12 cellular contexts compared by ENCODE assay signal in genomic region chr3:18426597-18426996, GRCh38. TPM values are rescaled to one million over a fixed set of nuclear protein-coding genes. Genes with fewer than 3 reads are reported as not detected.
DNase-seq lines count a peak whose midpoint lies in the region; ATAC-seq and TF ChIP-seq lines count a peak whose summit lies in the region.
"Had no signal": no experiment of that assay in that cellular context is flagged by ENCODE, and none has a peak within 500 bp of the region (broad histone marks: within the 10 kb centered on the region; RNA-seq: fewer than 3 reads in every experiment).

No MANE protein-coding gene starts in this region.

- no peak overlapping the region for H3K23ac ChIP-seq in H9 (ENCODE audit: insufficient read length, low read depth, low read length)

- peaks cover 51% of the 10 kb centered on the region for H3K4me1 ChIP-seq in CD8-positive, alpha-beta T cell (ENCODE audit: insufficient read depth, low read length)
- peaks cover 2% of the 10 kb centered on the region; the same call in 1 of the 2 replicates for H3K4me1 ChIP-seq in H9 (ENCODE audit: insufficient read depth, low read length)

- H3K4ac ChIP-seq in H9 (ENCODE audit: low read depth, low read length): no peak overlapping the region

- H3K14ac ChIP-seq in H9 (ENCODE audit: insufficient read depth, low read length): no peak overlapping the region

- POLR2A ChIA-PET in CD8-positive, alpha-beta T cell (lab: Charles Lee): interaction anchor here (2.5 kb wide), 1 partner anchor 12 kb away, joined by 7 read pairs; no protein-coding TSS in a partner anchor

- H3K79me2 ChIP-seq in H9 (ENCODE audit: insufficient read depth, low read length): peaks cover 1% of the 10 kb centered on the region; the same call in 1 of the 2 replicates

- peak overlapping the region; percentile 91 for H3K4me3 Mint-ChIP-seq in CD8-positive, alpha-beta T cell
- H3K4me3 Mint-ChIP-seq in H9 (peak overlapping the region; percentile 88 to 98), nephron (peak overlapping the region; percentile 46 to 66 (median 50))
- H3K4me3 Mint-ChIP-seq in activated naive CD8-positive, alpha-beta T cell treated with anti-CD3 and anti-CD28 coated beads, Interleukin-2, amount 50 U/mL, for 24 hours: peak overlapping the region; percentile 87

- H3K56ac ChIP-seq in H9 (ENCODE audit: insufficient read length, low read depth, low read length): no peak overlapping the region

- H4K20me1 ChIP-seq in H9 (ENCODE audit: control insufficient read depth, insufficient read depth, insufficient read length): no peaks in the 10 kb centered on the region

- DNase-seq in CD8-positive, alpha-beta T cell: no peak
- DNase-seq in H9 (no peak), posterior vena cava (ENCODE audit: low spot score) (no peak), amniotic stem cell (lab: John Stamatoyannopoulos, UW) (no peak), HUDEP-2 (lab: John Stamatoyannopoulos, UW; ENCODE audit: unreplicated experiment in 76 of 76) (no peak)
- DNase-seq in activated naive CD8-positive, alpha-beta T cell treated with anti-CD3 and anti-CD28 coated beads, Interleukin-2, amount 50 U/mL, for 24 hours: no peak
- DNase-seq in NK-92 treated with Interleukin-12 subunit alpha and Interleukin-12 subunit beta, amount 100 ng/mL, for 24 hours (lab: John Stamatoyannopoulos, UW): no peak
- DNase-seq: midbrain, Right ventricle myocardium superior had no signal

- intact Hi-C loops in CD8-positive, alpha-beta T cell (cut with DNase I, micrococcal nuclease): loop anchor here in 1 of 2 experiments (1.0 to 10.0 kb wide), 3 partner anchors 13 to 682 kb away; partner anchors contain the start of gene TBC1D5
- intact Hi-C loops in posterior vena cava (cut with DNase I): no loop called here

- H2BK120ac ChIP-seq in H9 (ENCODE audit: low read depth, low read length, poor library complexity, severe bottlenecking): no peak overlapping the region

- no peak for ATAC-seq in CD8-positive, alpha-beta T cell
- no peak for ATAC-seq in activated naive CD8-positive, alpha-beta T cell treated with anti-CD3 and anti-CD28 coated beads, Interleukin-2, amount 50 U/mL, for 24 hours
- ATAC-seq: GM12878 had no signal

- no peaks in the 10 kb centered on the region for H3K9me3 Mint-ChIP-seq in CD8-positive, alpha-beta T cell
- H3K9me3 Mint-ChIP-seq in H9: no peaks in the 10 kb centered on the region; a peak in 1 of 5 replicates
- H3K9me3 Mint-ChIP-seq in activated naive CD8-positive, alpha-beta T cell treated with anti-CD3 and anti-CD28 coated beads, Interleukin-2, amount 50 U/mL, for 24 hours: no peaks in the 10 kb centered on the region
- H3K9me3 Mint-ChIP-seq in nephron: no peaks in the 10 kb centered on the region

- no peaks in the 10 kb centered on the region for H3K79me1 ChIP-seq in H9 (ENCODE audit: insufficient read depth, low read depth, low read length, poor library complexity, severe bottlenecking)

- H3K27me3 ChIP-seq in CD8-positive, alpha-beta T cell (ENCODE audit: insufficient read depth, low read length): no peaks in the 10 kb centered on the region
- H3K27me3 ChIP-seq in H9 (ENCODE audit: insufficient read depth, low read length): no peaks in the 10 kb centered on the region
- H3K27me3 ChIP-seq: ascending aorta had no signal

- H3K4me2 ChIP-seq in H9 (ENCODE audit: insufficient read depth, insufficient read length, low read length): peak overlapping the region; percentile 86

- H3T11ph ChIP-seq in H9 (ENCODE audit: low read length): no peak overlapping the region

- H2BK12ac ChIP-seq in H9 (ENCODE audit: insufficient read length, low read depth, low read length): no peak overlapping the region

- peaks cover 13% of the 10 kb centered on the region for H3K23me2 ChIP-seq in H9 (ENCODE audit: insufficient read length, low read depth, low read length, poor library complexity, severe bottlenecking)

- no peak overlapping the region for H2AFZ ChIP-seq in H9 (ENCODE audit: low read length)

- no peak overlapping the region for H2BK20ac ChIP-seq in H9 (ENCODE audit: low read depth, low read length, poor library complexity, severe bottlenecking)

- no peak overlapping the region for H3K4me3 ChIP-seq in CD8-positive, alpha-beta T cell (ENCODE audit: low read depth, low read length)
- H3K4me3 ChIP-seq: GM12878 had no signal

- no peak overlapping the region for H4K5ac ChIP-seq in H9 (ENCODE audit: insufficient read length, low read depth, low read length)

- H3K9ac ChIP-seq in H9 (ENCODE audit: extremely low read depth, insufficient read length, low read length): no peak overlapping the region

- no peaks in the 10 kb centered on the region for H3K9me3 ChIP-seq in CD8-positive, alpha-beta T cell (ENCODE audit: low read length)
- H3K9me3 ChIP-seq in H9 (ENCODE audit: control insufficient read depth, low read depth, low read length): no peaks in the 10 kb centered on the region
- H3K9me3 ChIP-seq: ascending aorta had no signal

- H3K18ac ChIP-seq in H9 (ENCODE audit: insufficient read length, low read depth, low read length): no peak overlapping the region

- H3K36me3 ChIP-seq in CD8-positive, alpha-beta T cell (ENCODE audit: insufficient read depth, low read length): no peaks in the 10 kb centered on the region
- H3K36me3 ChIP-seq: ascending aorta had no signal

- H3K4me1 Mint-ChIP-seq in CD8-positive, alpha-beta T cell (ENCODE audit: low read depth): peaks cover 76% of the 10 kb centered on the region
- H3K4me1 Mint-ChIP-seq in H9 (peaks cover 27 to 29% of the 10 kb centered on the region in 2 experiments), nephron (peaks cover 21% of the 10 kb centered on the region)
- H3K4me1 Mint-ChIP-seq in activated naive CD8-positive, alpha-beta T cell treated with anti-CD3 and anti-CD28 coated beads, Interleukin-2, amount 50 U/mL, for 24 hours: peaks cover 79% of the 10 kb centered on the region

- no peaks in the 10 kb centered on the region for H3K27me3 Mint-ChIP-seq in CD8-positive, alpha-beta T cell (ENCODE audit: low read depth)
- H3K27me3 Mint-ChIP-seq in H9 (ENCODE audit: low read depth) (no peaks in the 10 kb centered on the region), nephron (ENCODE audit: low read depth) (peaks cover 32% of the 10 kb centered on the region)
- no peaks in the 10 kb centered on the region for H3K27me3 Mint-ChIP-seq in activated naive CD8-positive, alpha-beta T cell treated with anti-CD3 and anti-CD28 coated beads, Interleukin-2, amount 50 U/mL, for 24 hours

- H2AK5ac ChIP-seq in H9 (ENCODE audit: insufficient read length, low read length): no peak overlapping the region

- H3K27ac ChIP-seq in CD8-positive, alpha-beta T cell (ENCODE audit: low read depth, low read length): peak overlapping the region; percentile 63
- no peak overlapping the region for H3K27ac ChIP-seq in H9 (ENCODE audit: insufficient read length, low read depth, low read length)

- H2BK15ac ChIP-seq in H9 (ENCODE audit: low read depth, low read length): no peak overlapping the region

- H2BK5ac ChIP-seq in H9 (ENCODE audit: insufficient read length, low read length): no peak overlapping the region

- H4K8ac ChIP-seq in H9 (replicated peaks; ENCODE audit: insufficient read length, low read depth, low read length): no peak overlapping the region

- peak overlapping the region; percentile 89 for H3K27ac Mint-ChIP-seq in CD8-positive, alpha-beta T cell
- no peak overlapping the region for H3K27ac Mint-ChIP-seq in H9
- peak overlapping the region; percentile 96 for H3K27ac Mint-ChIP-seq in activated naive CD8-positive, alpha-beta T cell treated with anti-CD3 and anti-CD28 coated beads, Interleukin-2, amount 50 U/mL, for 24 hours
- no peak overlapping the region for H3K27ac Mint-ChIP-seq in nephron

- no CpG with 5 or more reads among the region's 2 CpGs for WGBS in H9 (ENCODE audit: extremely low coverage, insufficient read length, low lambda C conversion rate)

- no peak overlapping the region for H4K91ac ChIP-seq in H9 (ENCODE audit: insufficient read length, low read depth, low read length)

- peaks cover 35% of the 10 kb centered on the region for H3K36me3 Mint-ChIP-seq in CD8-positive, alpha-beta T cell
- H3K36me3 Mint-ChIP-seq in H9 (ENCODE audit: insufficient read depth in 1 of 3, low read depth in 3 of 3) (no peaks in the 10 kb centered on the region), nephron (ENCODE audit: low read depth) (no peaks in the 10 kb centered on the region)
- H3K36me3 Mint-ChIP-seq in activated naive CD8-positive, alpha-beta T cell treated with anti-CD3 and anti-CD28 coated beads, Interleukin-2, amount 50 U/mL, for 24 hours (ENCODE audit: low read depth): peaks cover 55% of the 10 kb centered on the region

- CTCF ChIA-PET in CD8-positive, alpha-beta T cell (lab: Charles Lee): interaction anchor here (1.0 kb wide), 1 partner anchor 8 kb away, joined by 3 read pairs; no protein-coding TSS in a partner anchor

- no peak for TF ChIP-seq CTCF in CD8-positive, alpha-beta T cell (IDR thresholded peaks at IDR 0.05)
- TF ChIP-seq CTCF in H9 (conservative IDR thresholded peaks at IDR 0.05): no peak
- no peak for TF ChIP-seq CTCF in nephron (IDR thresholded peaks at IDR 0.05; ENCODE audit: unreplicated experiment in 3 of 3)

RNA-seq across cellular contexts. Expression of gene SATB1, which starts 1.5 kb away (rescaled TPM):
- 100 to 1,000 TPM; 333 to 346 TPM for total RNA-seq in CD8-positive, alpha-beta T cell
- total RNA-seq in H9 (2021): 23.4 and 30.7 TPM in 2 replicates
- 10 to 100 TPM; 10.8 to 10.9 TPM for total RNA-seq in posterior vena cava

Comparison
In these comparisons a context has a peak if more than half of its experiments do, and no peak if none do; other contexts are left out.
1. H3K27ac Mint-ChIP-seq: peak in CD8-positive, alpha-beta T cell (single experiment) and activated naive CD8-positive, alpha-beta T cell treated with anti-CD3 and anti-CD28 coated beads, Interleukin-2, amount 50 U/mL, for 24 hours (single experiment); none in H9 (0 of 3) and nephron (0 of 3).
2. RNA of gene SATB1, which starts 1.5 kb away (total RNA-seq): 333 to 346 TPM in CD8-positive, alpha-beta T cell; 23.4 to 30.7 TPM in H9 and 10.8 to 10.9 TPM in posterior vena cava; every median in the first group is over 10 times any median in the second.
3. Peak in every context shown above with its lines, with median percentiles within 50 percentile points of each other: H3K4me3 Mint-ChIP-seq.